Comparison of ENCODE assay signal across 8 cellular contexts in genomic region chr6:144095134-144096002, GRCh38. TPM values are rescaled to one million over a fixed set of nuclear protein-coding genes. Genes with fewer than 3 reads are reported as not detected.
DNase-seq lines count a peak whose midpoint lies in the region; ATAC-seq and TF ChIP-seq lines count a peak whose summit lies in the region.

SF3B5 (minus strand) TSS chr6:144095573; CDS start chr6:144095497, 76 bp downstream.

- H3K4me1 ChIP-seq in prostate gland (replicated peaks) (peaks cover 4% of the 10 kb centered on the region), urinary bladder (ENCODE audit: insufficient read depth) (no peaks in the 10 kb centered on the region)

- H3K27ac ChIP-seq in prostate gland = peak within 1 kb of the TSS; percentile 73 to 82
- H3K27ac ChIP-seq in urinary bladder (ENCODE audit: low read depth) = peak within 1 kb of the TSS; percentile 86

- H3K9me3 ChIP-seq in prostate gland = no peaks in the 10 kb centered on the region

- peak in 1 of 4 experiments; percentile 21 for TF ChIP-seq CTCF in prostate gland (IDR thresholded peaks at IDR 0.05)

- H3K36me3 ChIP-seq in prostate gland (no peaks in the 10 kb centered on the region), urinary bladder (ENCODE audit: insufficient read depth) (no peaks in the 10 kb centered on the region)

- intact Hi-C loops in T-helper 2 cell treated with Interferon-gamma antibody and Interleukin-4, amounts not matched to agents 100 ng/mL and 5 ng/mL, for 36 hours (cut with micrococcal nuclease) = loop anchor here (1.0 to 10.0 kb wide), 17 partner anchors 31 to 1948 kb away; partner anchors contain the start of genes ADAT2, EPM2A, FBXO30 and HIVEP2
- intact Hi-C loops in left ventricle myocardium superior (cut with micrococcal nuclease) (no loop called here), prostate gland (cut with DNase I) (loop anchor here (5.0 kb wide), 2 partner anchors 122 to 192 kb away; partner anchors contain the start of gene UTRN)

- ATAC-seq in GM18499 (IDR thresholded peaks at IDR 0.05; ENCODE audit: insufficient read depth, unreplicated experiment) (peak; percentile 98), HG02943 (IDR thresholded peaks at IDR 0.05; ENCODE audit: low read depth, unreplicated experiment) (peak; percentile 98), left ventricle myocardium superior (peak; percentile 100)

- H3K4me3 ChIP-seq in prostate gland (peak within 1 kb of the TSS; percentile 69 to 83), urinary bladder (ENCODE audit: low read depth, low read length) (peak within 1 kb of the TSS; percentile 58)

- WGBS in prostate gland = 0% methylated on average over 60 of the region's 60 CpGs
- under 1% methylated on average over 60 of the region's 60 CpGs for WGBS in urinary bladder

- DNase-seq in NCI-H187 treated with DMSO at 0.1 percent for 48 hours (lab: John Stamatoyannopoulos, UW) = peak; percentile 94
- DNase-seq in anterior cingulate cortex (lab: John Stamatoyannopoulos, UW) = peak; percentile 71 to 99 (median 98)
- peak; percentile 98 for DNase-seq in left ventricle myocardium superior
- DNase-seq in prostate gland (ENCODE audit: low spot score) = peak; percentile 99

- peak; percentile 67 for TF ChIP-seq POLR2A in prostate gland (IDR thresholded peaks at IDR 0.05)

- no peaks in the 10 kb centered on the region for H3K27me3 ChIP-seq in prostate gland (replicated peaks; ENCODE audit: insufficient read depth)

RNA-seq across cellular contexts. Expression of gene SF3B5, which starts in this region (rescaled TPM):
- total RNA-seq in T-helper 2 cell treated with Interferon-gamma antibody and Interleukin-4, amounts not matched to agents 100 ng/mL and 5 ng/mL, for 36 hours = 168 and 170 TPM in 2 replicates
- total RNA-seq in left ventricle myocardium superior = 125 TPM
- 100 to 1,000 TPM; 198 to 212 TPM for total RNA-seq in prostate gland
- 58.6 TPM for total RNA-seq in urinary bladder
- 181 TPM for polyA plus RNA-seq in urinary bladder

Comparison
In these comparisons a context has a peak if more than half of its experiments do, and no peak if none do; other contexts are left out.
1. Peak in every context shown above with its lines: DNase-seq, ATAC-seq, H3K4me3 ChIP-seq and H3K27ac ChIP-seq.